Comparison of ENCODE assay signal across 36 cellular contexts in genomic region chr9:133182151-133182550, GRCh38. TPM values are rescaled to one million over a fixed set of nuclear protein-coding genes. Genes with fewer than 3 reads are reported as not detected.
"Had no signal": no experiment of that assay in that cellular context is flagged by ENCODE, and none has a peak within 500 bp of the region (broad histone marks: within the 10 kb centered on the region; RNA-seq: fewer than 3 reads in every experiment).

No MANE protein-coding gene starts in this region.

- DNase-seq: heart left ventricle; hypothalamus; immature natural killer cell; kidney; left colon; left lung; lower lobe of right lung; mammary epithelial cell; naive thymus-derived CD8-positive, alpha-beta T cell; occipital lobe; right lobe of liver; small intestine; stimulated activated CD4-positive, alpha-beta T cell treated with anti-CD3 and anti-CD28 coated beads, Interleukin-1b, Interleukin-23, amount 100 ng/mL, for 48 hours; stimulated activated CD4-positive, alpha-beta T cell treated with anti-CD3 and anti-CD28 coated beads, Interleukin-2, amount 100 ng/mL, for 48 hours; stimulated activated CD4-positive, alpha-beta T cell treated with anti-CD3 and anti-CD28 coated beads, Interleukin-4, amount 100 ng/mL, for 4 hours; stimulated activated CD8-positive, alpha-beta memory T cell treated with anti-CD3 and anti-CD28 coated beads, Interleukin-4, amount 100 ng/mL, for 48 hours; stimulated activated naive CD4-positive, alpha-beta T cell treated with Interleukin-2 at 50 U/mL for 16 hours; stimulated activated naive CD8-positive, alpha-beta T cell treated with anti-CD3 and anti-CD28 coated beads, Interleukin-15, amount 100 ng/mL, for 72 hours; substantia nigra; testis; thyroid gland; transverse colon; upper lobe of left lung had no signal

- H3K4me1 Mint-ChIP-seq: nephron, neural crest cell had no signal

- H3K9me3 Mint-ChIP-seq: immature natural killer cell; naive thymus-derived CD8-positive, alpha-beta T cell; nephron; neural crest cell; stimulated activated memory B cell treated with anti-CD40 and anti-IgM and Interleukin-4, amounts not matched to agents 10 μg/mL and 1 μg/mL and 100 μg/mL, for 72 hours; stimulated activated naive CD8-positive, alpha-beta T cell treated with anti-CD3 and anti-CD28 coated beads, Interleukin-15, amount 100 ng/mL, for 72 hours had no signal

- H3K4me3 ChIP-seq: heart left ventricle, left lung, lower lobe of right lung, ovary, right atrium auricular region, right lobe of liver, testis, thyroid gland, transverse colon, upper lobe of left lung, vagina had no signal

- H3K27ac Mint-ChIP-seq: naive thymus-derived CD8-positive, alpha-beta T cell; nephron; progenitor cell of endocrine pancreas; stimulated activated memory B cell treated with anti-CD40 and anti-IgM and Interleukin-4, amounts not matched to agents 10 μg/mL and 1 μg/mL and 100 μg/mL, for 72 hours; stimulated activated naive CD8-positive, alpha-beta T cell treated with anti-CD3 and anti-CD28 coated beads, Interleukin-15, amount 100 ng/mL, for 72 hours had no signal

- H3K27me3 ChIP-seq: ovary, right atrium auricular region, right lobe of liver, testis, thyroid gland, upper lobe of left lung, vagina had no signal

- H3K36me3 Mint-ChIP-seq: immature natural killer cell; naive thymus-derived CD8-positive, alpha-beta T cell; stimulated activated memory B cell treated with anti-CD40 and anti-IgM and Interleukin-4, amounts not matched to agents 10 μg/mL and 1 μg/mL and 100 μg/mL, for 72 hours had no signal

- H3K27ac ChIP-seq: heart left ventricle, left lung, lower lobe of right lung, neutrophil, ovary, right atrium auricular region, right lobe of liver, testis, thyroid gland, transverse colon, upper lobe of left lung, vagina had no signal

- H3K4me1 ChIP-seq: right lobe of liver, testis, vagina had no signal

- H3K4me3 Mint-ChIP-seq: naive thymus-derived CD8-positive, alpha-beta T cell; nephron; neural crest cell; stimulated activated memory B cell treated with anti-CD40 and anti-IgM and Interleukin-4, amounts not matched to agents 10 μg/mL and 1 μg/mL and 100 μg/mL, for 72 hours; stimulated activated naive CD8-positive, alpha-beta T cell treated with anti-CD3 and anti-CD28 coated beads, Interleukin-15, amount 100 ng/mL, for 72 hours had no signal

- H3K9me3 ChIP-seq: heart left ventricle, left lung, lower lobe of right lung, neutrophil, ovary, right atrium auricular region, right lobe of liver, testis, thyroid gland, transverse colon, upper lobe of left lung, vagina had no signal

- ATAC-seq: heart left ventricle; left colon; left lung; lower lobe of right lung; naive thymus-derived CD8-positive, alpha-beta T cell; stimulated activated memory B cell treated with anti-CD40 and anti-IgM and Interleukin-4, amounts not matched to agents 10 μg/mL and 1 μg/mL and 100 μg/mL, for 72 hours; stimulated activated naive CD8-positive, alpha-beta T cell treated with anti-CD3 and anti-CD28 coated beads, Interleukin-15, amount 100 ng/mL, for 72 hours had no signal

- H3K36me3 ChIP-seq: heart left ventricle, left lung, lower lobe of right lung, neutrophil, ovary, right atrium auricular region, right lobe of liver, thyroid gland, transverse colon, upper lobe of left lung, vagina had no signal

RNA-seq across cellular contexts. Expression of gene GBGT1, which starts 18.4 kb away (rescaled TPM):
- polyA plus RNA-seq: immature natural killer cell; naive thymus-derived CD8-positive, alpha-beta T cell had no signal

RNA-seq across cellular contexts. Expression of gene OBP2B, which starts 26.9 kb away (rescaled TPM):
- total RNA-seq: heart left ventricle; kidney; left colon; left lung; liver; lower lobe of right lung; mucosa of gallbladder; naive thymus-derived CD8-positive, alpha-beta T cell; neural crest cell; occipital lobe; progenitor cell of endocrine pancreas; pulmonary artery endothelial cell; renal cortical epithelial cell; right atrium auricular region; right lobe of liver; thyroid gland; transverse colon; upper lobe of left lung; urinary bladder; vagina had no signal
- polyA plus RNA-seq: immature natural killer cell; liver; naive thymus-derived CD8-positive, alpha-beta T cell; ovary; small intestine; urinary bladder had no signal
